In genomic region chr1:118004312-118004711, GRCh38 we compare ENCODE assay signal across 26 cellular contexts.
DNase-seq lines count a peak whose midpoint lies in the region; ATAC-seq, FAIRE-seq and TF ChIP-seq lines count a peak whose summit lies in the region.
"Had no signal": no experiment of that assay in that cellular context is flagged by ENCODE, and none has a peak within 500 bp of the region (broad histone marks: within the 10 kb centered on the region; RNA-seq: fewer than 3 reads in every experiment).

No MANE protein-coding gene starts in this region.

- 86% methylated on average over 5 of the region's 5 CpGs; no CpG with 5 or more reads in 1 of the 2 experiments for WGBS in H1 (ENCODE audit: extremely low coverage in 1 of 2, insufficient coverage in 1 of 2, insufficient read length in 1 of 2, insufficient replicate concordance in 2 of 2, low coverage in 1 of 2, low lambda C conversion rate in 2 of 2, missing lambda C conversion rate in 1 of 2), 2 experiments
- no CpG with 5 or more reads among the region's 5 CpGs for WGBS in neuronal stem cell (ENCODE audit: extremely low coverage in 2 of 2, insufficient read length in 2 of 2, insufficient replicate concordance in 1 of 2), 2 donors

- TF ChIP-seq EP300 in H1 (IDR thresholded peaks at IDR 0.05; ENCODE audit: borderline replicate concordance in 1 of 2, low read depth in 2 of 2, low read length in 2 of 2) = no peak

- H3K36me3 Mint-ChIP-seq in GM23338 (ENCODE audit: low read depth) = no peaks in the 10 kb centered on the region; the same call in 1 of the 3 replicates
- no peaks in the 10 kb centered on the region for H3K36me3 Mint-ChIP-seq in activated CD8-positive, alpha-beta T cell treated with anti-CD3 and anti-CD28 coated beads for 36 hours (ENCODE audit: low read depth)
- H3K36me3 Mint-ChIP-seq: CD14-positive monocyte; CD4-positive, alpha-beta memory T cell; CD4-positive, CD25-positive, alpha-beta regulatory T cell; CD8-positive, alpha-beta memory T cell had no signal

- no peaks in the 10 kb centered on the region for H3K4me1 Mint-ChIP-seq in GM23338
- H3K4me1 Mint-ChIP-seq in activated CD8-positive, alpha-beta T cell treated with anti-CD3 and anti-CD28 coated beads for 36 hours (ENCODE audit: low read depth) = no peaks in the 10 kb centered on the region
- H3K4me1 Mint-ChIP-seq: CD14-positive monocyte; CD4-positive, alpha-beta memory T cell; CD4-positive, CD25-positive, alpha-beta regulatory T cell; CD8-positive, alpha-beta memory T cell had no signal

- H3K79me2 ChIP-seq in GM23338 (replicated peaks; ENCODE audit: insufficient read depth) = no peaks in the 10 kb centered on the region
- H3K79me2 ChIP-seq in H1 (ENCODE audit: control insufficient read depth in 1 of 2, insufficient read depth in 2 of 2, low read length in 2 of 2) = no peaks in the 10 kb centered on the region

- no peak overlapping the region for H3K4me2 ChIP-seq in GM23338
- H3K4me2 ChIP-seq in H1 (ENCODE audit: insufficient read depth in 1 of 2, low read depth in 2 of 2, low read length in 2 of 2) = no peak overlapping the region
- no peak overlapping the region for H3K4me2 ChIP-seq in neuronal stem cell (ENCODE audit: insufficient read depth, low read length, poor library complexity, severe bottlenecking)
- H3K4me2 ChIP-seq: BLaER1 had no signal

- no peak overlapping the region for H3K27ac ChIP-seq in GM23338 (ENCODE audit: low read depth)
- H3K27ac ChIP-seq in H1 (ENCODE audit: low read depth, low read length) = no peak overlapping the region
- no peak overlapping the region for H3K27ac ChIP-seq in neuronal stem cell (replicated peaks; ENCODE audit: low read length)
- H3K27ac ChIP-seq: BLaER1 had no signal

- H4K8ac ChIP-seq in H1 (ENCODE audit: extremely low read depth, insufficient read depth, low read length) (no peak overlapping the region), neuronal stem cell (ENCODE audit: low read depth, low read length) (no peak overlapping the region)

- no peaks in the 10 kb centered on the region for H4K20me1 ChIP-seq in GM23338 (replicated peaks; ENCODE audit: insufficient read depth)
- H4K20me1 ChIP-seq in H1 (replicated peaks in 1 of 2; ENCODE audit: control insufficient read depth in 1 of 2, insufficient read depth in 2 of 2, low read length in 2 of 2) = no peaks in the 10 kb centered on the region
- H4K20me1 ChIP-seq: BLaER1 had no signal

- no peaks in the 10 kb centered on the region for H3K23me2 ChIP-seq in H1 (ENCODE audit: low read depth, low read length)

- no peak for ATAC-seq in GM23338
- ATAC-seq in activated CD8-positive, alpha-beta T cell treated with anti-CD3 and anti-CD28 coated beads for 36 hours = no peak
- ATAC-seq: GM12878 had no signal

- H4K5ac ChIP-seq in H1 (ENCODE audit: insufficient read length, low read depth, low read length) = no peak overlapping the region

- H3K23ac ChIP-seq in H1 (ENCODE audit: insufficient read length) = no peak overlapping the region
- H3K23ac ChIP-seq in neuronal stem cell (ENCODE audit: low read depth, low read length, poor library complexity) = no peak overlapping the region

- no peak overlapping the region for H3K18ac ChIP-seq in H1 (ENCODE audit: extremely low read depth, low read length)
- no peak overlapping the region for H3K18ac ChIP-seq in neuronal stem cell (ENCODE audit: low read length)

- no peak for DNase-seq in GM23338 (ENCODE audit: low spot score)
- DNase-seq in H1 (ENCODE audit: low read depth in 1 of 2, low spot score in 2 of 2) = no peak
- no peak for DNase-seq in neuronal stem cell (ENCODE audit: low spot score)
- no peak for DNase-seq in activated CD8-positive, alpha-beta T cell treated with anti-CD3 and anti-CD28 coated beads for 36 hours
- DNase-seq in amygdala (lab: John Stamatoyannopoulos, UW) = no peak
- DNase-seq: 8988T; ACHN; BE2C; C1 segment of cervical spinal cord; CD4-positive, alpha-beta memory T cell; CD4-positive, CD25-positive, alpha-beta regulatory T cell; CD8-positive, alpha-beta memory T cell; COR-L47; DMS 273 treated with DMSO at 0.1 percent for 48 hours; DMS153; DMS53; DMS79; DND-41; EL; GDM1 had no signal

- H3K4ac ChIP-seq in H1 (replicated peaks; ENCODE audit: insufficient read length, low read depth, low read length) = no peak overlapping the region
- no peak overlapping the region for H3K4ac ChIP-seq in neuronal stem cell (ENCODE audit: low read length)

- no peak overlapping the region for H3K27ac Mint-ChIP-seq in GM23338
- no peak overlapping the region for H3K27ac Mint-ChIP-seq in activated CD8-positive, alpha-beta T cell treated with anti-CD3 and anti-CD28 coated beads for 36 hours
- H3K27ac Mint-ChIP-seq: CD14-positive monocyte; CD4-positive, alpha-beta memory T cell; CD4-positive, CD25-positive, alpha-beta regulatory T cell; CD8-positive, alpha-beta memory T cell had no signal

- peaks cover 12% of the 10 kb centered on the region; the same call in 2 of the 3 replicates for H3K9me3 Mint-ChIP-seq in GM23338
- H3K9me3 Mint-ChIP-seq in activated CD8-positive, alpha-beta T cell treated with anti-CD3 and anti-CD28 coated beads for 36 hours = peaks cover 3% of the 10 kb centered on the region

- TF ChIP-seq POLR2A in H1 (IDR thresholded peaks at IDR 0.05; ENCODE audit: control extremely low read depth in 1 of 2, low read depth in 2 of 2, low read length in 2 of 2) = no peak

- no peak overlapping the region for H4K91ac ChIP-seq in H1 (replicated peaks; ENCODE audit: insufficient read length, low read length)
- H4K91ac ChIP-seq in neuronal stem cell (ENCODE audit: low read depth, low read length, poor library complexity) = no peak overlapping the region

- H3F3A ChIP-seq in GM23338 (replicated peaks; ENCODE audit: low read depth) = no peaks in the 10 kb centered on the region

- TF ChIP-seq CTCF in GM23338 (conservative IDR thresholded peaks at IDR 0.05; ENCODE audit: low read depth in 2 of 2) = no peak
- TF ChIP-seq CTCF in H1 (IDR thresholded peaks at IDR 0.05; ENCODE audit: control extremely low read depth in 1 of 3, insufficient read depth in 1 of 3, low read depth in 1 of 3, low read length in 3 of 3) = no peak
- TF ChIP-seq CTCF in activated CD8-positive, alpha-beta T cell treated with anti-CD3 and anti-CD28 coated beads for 36 hours (IDR thresholded peaks at IDR 0.05) = no peak

- no peak overlapping the region for H3K9ac ChIP-seq in H1 (replicated peaks in 1 of 4; ENCODE audit: extremely low read depth in 1 of 4, low read depth in 3 of 4, low read length in 3 of 4)
- no peak overlapping the region for H3K9ac ChIP-seq in neuronal stem cell (ENCODE audit: low read depth, low read length, poor library complexity)
- H3K9ac ChIP-seq: BLaER1 had no signal

- H3K36me3 ChIP-seq in GM23338 (ENCODE audit: insufficient read depth) (no peaks in the 10 kb centered on the region), H1 (ENCODE audit: control insufficient read depth in 2 of 4, insufficient read depth in 4 of 4, low read length in 3 of 4) (no peaks in the 10 kb centered on the region), neuronal stem cell (replicated peaks in 1 of 2; ENCODE audit: control insufficient read depth in 2 of 2, insufficient read depth in 2 of 2, low read length in 2 of 2) (no peaks in the 10 kb centered on the region)
- H3K36me3 ChIP-seq: BE2C, BLaER1 had no signal

- TF ChIP-seq RAD21 in H1 (IDR thresholded peaks at IDR 0.05 in 1 of 2, conservative IDR thresholded peaks at IDR 0.05 in 1 of 2; ENCODE audit: low read depth in 2 of 2, low read length in 2 of 2) = no peak

- H2BK15ac ChIP-seq in H1 (ENCODE audit: low read length) (no peak overlapping the region), neuronal stem cell (ENCODE audit: low read length) (no peak overlapping the region)

- no peaks in the 10 kb centered on the region for H3K27me3 Mint-ChIP-seq in GM23338 (ENCODE audit: insufficient read depth, low read depth, poor library complexity)
- peaks cover 13% of the 10 kb centered on the region for H3K27me3 Mint-ChIP-seq in activated CD8-positive, alpha-beta T cell treated with anti-CD3 and anti-CD28 coated beads for 36 hours

- POLR2A ChIA-PET in H1 (lab: Charles Lee; ENCODE audit: partially characterized antibody) = no interaction called here
- POLR2A ChIA-PET in activated CD8-positive, alpha-beta T cell treated with anti-CD3 and anti-CD28 coated beads for 36 hours (lab: Charles Lee) = no interaction called here

- intact Hi-C loops in activated CD8-positive, alpha-beta T cell treated with anti-CD3 and anti-CD28 coated beads for 36 hours (cut with micrococcal nuclease) = no loop called here

- H2AK5ac ChIP-seq in H1 (ENCODE audit: low read depth, low read length) = no peak overlapping the region
- no peak overlapping the region for H2AK5ac ChIP-seq in neuronal stem cell (ENCODE audit: low read depth, low read length)

- no peak overlapping the region for H2BK5ac ChIP-seq in H1 (ENCODE audit: low read depth, low read length)
- H2BK5ac ChIP-seq in neuronal stem cell (ENCODE audit: low read length) = no peak overlapping the region

- H3K14ac ChIP-seq in H1 (ENCODE audit: insufficient read length) (no peak overlapping the region), neuronal stem cell (ENCODE audit: low read length) (no peak overlapping the region)

- peak overlapping the region; percentile 80 for H2AFZ ChIP-seq in GM23338
- H2AFZ ChIP-seq in H1 (ENCODE audit: low read length) = peak overlapping the region; percentile 53; the same call in 1 of the 2 replicates
- H2AFZ ChIP-seq in neuronal stem cell (ENCODE audit: low read length) = peak overlapping the region; percentile 69

- H2BK120ac ChIP-seq in H1 (replicated peaks; ENCODE audit: low read depth, low read length) = no peak overlapping the region
- H2BK120ac ChIP-seq in neuronal stem cell (ENCODE audit: low read depth, low read length) = no peak overlapping the region

- no peak for FAIRE-seq in H1 (lab: Jason Lieb, UNC)
- FAIRE-seq: A204.1, GM12878, GM12892, GM18507 had no signal

- H3K4me1 ChIP-seq in GM23338 (ENCODE audit: insufficient read depth) = no peaks in the 10 kb centered on the region
- peaks cover 0 to 3% (median 0%) of the 10 kb centered on the region in 4 experiments; a peak in 1 of 7 replicates for H3K4me1 ChIP-seq in H1 (replicated peaks in 1 of 4; ENCODE audit: control insufficient read depth in 3 of 4, insufficient read depth in 4 of 4, low read length in 3 of 4)
- H3K4me1 ChIP-seq in neuronal stem cell (ENCODE audit: control insufficient read depth in 2 of 2, insufficient read depth in 1 of 2, low read depth in 1 of 2, low read length in 2 of 2) = no peaks in the 10 kb centered on the region
- H3K4me1 ChIP-seq: BE2C, BLaER1 had no signal

- H3K27me3 ChIP-seq in GM23338 (ENCODE audit: insufficient read depth) (no peaks in the 10 kb centered on the region), H1 (replicated peaks in 1 of 4; ENCODE audit: control insufficient read depth in 3 of 4, extremely low read depth in 1 of 4, insufficient read depth in 3 of 4, low read length in 3 of 4) (no peaks in the 10 kb centered on the region), neuronal stem cell (ENCODE audit: control insufficient read depth in 3 of 3, insufficient read depth in 3 of 3, low read depth in 1 of 3, low read length in 3 of 3) (no peaks in the 10 kb centered on the region)
- H3K27me3 ChIP-seq: BLaER1 had no signal

- H3K4me3 Mint-ChIP-seq in GM23338 = no peak overlapping the region
- no peak overlapping the region for H3K4me3 Mint-ChIP-seq in activated CD8-positive, alpha-beta T cell treated with anti-CD3 and anti-CD28 coated beads for 36 hours
- H3K4me3 Mint-ChIP-seq: CD14-positive monocyte; CD4-positive, alpha-beta memory T cell; CD4-positive, CD25-positive, alpha-beta regulatory T cell; CD8-positive, alpha-beta memory T cell had no signal

- no peaks in the 10 kb centered on the region for H3K9me3 ChIP-seq in H1 (ENCODE audit: insufficient read depth in 2 of 2, low read depth in 1 of 2, low read length in 1 of 2)
- H3K9me3 ChIP-seq in neuronal stem cell (replicated peaks in 1 of 2; ENCODE audit: control insufficient read depth in 2 of 2, insufficient read depth in 1 of 2, low read depth in 1 of 2, low read length in 2 of 2) = no peaks in the 10 kb centered on the region
- H3K9me3 ChIP-seq: BE2C, BLaER1 had no signal

- H2BK20ac ChIP-seq in H1 (ENCODE audit: low read length) = no peak overlapping the region

- H3K9me2 ChIP-seq in GM23338 (ENCODE audit: insufficient read depth) = no peaks in the 10 kb centered on the region; the same call in 1 of the 2 replicates

- no peak overlapping the region for H3K56ac ChIP-seq in H1 (replicated peaks; ENCODE audit: insufficient read length, low read depth, low read length)

- H3K4me3 ChIP-seq in GM23338 (no peak overlapping the region), H1 (ENCODE audit: extremely low read depth in 1 of 4, insufficient read depth in 2 of 4, low read depth in 3 of 4, low read length in 4 of 4) (no peak overlapping the region), neuronal stem cell (ENCODE audit: low read length in 2 of 2) (no peak overlapping the region)
- H3K4me3 ChIP-seq: BLaER1, GM12878 had no signal

- CTCF ChIA-PET in H1 (lab: Charles Lee; ENCODE audit: partially characterized antibody) = interaction anchor here (0.6 kb wide), 1 partner anchor 533 kb away, joined by 3 read pairs; no protein-coding TSS in a partner anchor
- CTCF ChIA-PET in activated CD8-positive, alpha-beta T cell treated with anti-CD3 and anti-CD28 coated beads for 36 hours (lab: Charles Lee) = no interaction called here

- H3K79me1 ChIP-seq in H1 (ENCODE audit: low read depth, low read length) (no peaks in the 10 kb centered on the region), neuronal stem cell (ENCODE audit: low read depth, low read length) (no peaks in the 10 kb centered on the region)

- H2BK12ac ChIP-seq in H1 (ENCODE audit: low read depth, low read length) (no peak overlapping the region), neuronal stem cell (ENCODE audit: low read length) (no peak overlapping the region)
